ENCODE assay signal across 12 cellular contexts in the genomic region with DNA sequence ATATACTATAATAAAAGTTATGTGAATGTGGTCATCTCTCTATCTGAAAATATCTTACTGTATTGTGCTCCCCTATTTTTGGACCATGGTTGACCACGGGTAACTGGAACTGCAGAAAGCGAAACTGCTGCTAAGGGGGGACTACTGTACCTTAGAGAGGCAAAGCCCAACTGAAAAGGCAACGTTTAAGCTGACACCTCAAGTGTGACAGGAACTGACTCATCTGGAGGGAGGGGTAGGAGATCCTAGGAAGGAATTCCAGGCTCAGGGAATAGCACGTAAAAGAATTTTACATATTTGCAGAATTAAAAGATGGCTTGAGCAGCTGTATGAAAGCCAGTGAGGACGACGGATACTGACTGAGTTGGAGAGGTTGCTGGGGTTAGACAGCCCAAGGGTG. TPM values are rescaled to one million over a fixed set of nuclear protein-coding genes. Genes with fewer than 3 reads are reported as not detected.
DNase-seq lines count a peak whose midpoint lies in the region; ATAC-seq and TF ChIP-seq lines count a peak whose summit lies in the region.
"Had no signal": no experiment of that assay in that cellular context is flagged by ENCODE, and none has a peak within 500 bp of the region (broad histone marks: within the 10 kb centered on the region; RNA-seq: fewer than 3 reads in every experiment).

No MANE protein-coding gene starts in this region.

- TF ChIP-seq CTCF in tibial nerve (IDR thresholded peaks at IDR 0.05) (no peak), esophagus squamous epithelium (IDR thresholded peaks at IDR 0.05) (no peak)

- H3K4me2 ChIP-seq in trophoblast cell (ENCODE audit: low read length) = peak overlapping the region; percentile 3

- H3K36me3 ChIP-seq in trophoblast cell (ENCODE audit: control insufficient read depth in 1 of 2, insufficient read depth in 2 of 2, low read length in 2 of 2) = no peaks in the 10 kb centered on the region
- no peaks in the 10 kb centered on the region for H3K36me3 ChIP-seq in tibial nerve
- no peaks in the 10 kb centered on the region for H3K36me3 ChIP-seq in esophagus squamous epithelium
- H3K36me3 ChIP-seq: SJCRH30 had no signal

- no peak overlapping the region for H3K18ac ChIP-seq in trophoblast cell (ENCODE audit: low read length)

- no peak overlapping the region for H2AK5ac ChIP-seq in trophoblast cell (ENCODE audit: low read length)

- H3K9me3 ChIP-seq in trophoblast cell (ENCODE audit: insufficient read depth, low read depth, low read length) = no peaks in the 10 kb centered on the region
- no peaks in the 10 kb centered on the region for H3K9me3 ChIP-seq in tibial nerve
- no peaks in the 10 kb centered on the region for H3K9me3 ChIP-seq in esophagus squamous epithelium
- H3K9me3 ChIP-seq: SJCRH30 had no signal

- H4K12ac ChIP-seq in trophoblast cell (ENCODE audit: low read depth, low read length) = no peak overlapping the region

- H2BK12ac ChIP-seq in trophoblast cell (ENCODE audit: low read length) = no peak overlapping the region

- no peak overlapping the region for H3K4ac ChIP-seq in trophoblast cell (ENCODE audit: low read depth, low read length)

- H4K91ac ChIP-seq in trophoblast cell (ENCODE audit: low read depth, low read length) = no peak overlapping the region

- no peak overlapping the region for H3K4me3 ChIP-seq in trophoblast cell (ENCODE audit: low read depth, low read length)
- no peak overlapping the region for H3K4me3 ChIP-seq in tibial nerve
- H3K4me3 ChIP-seq in esophagus squamous epithelium = no peak overlapping the region
- H3K4me3 ChIP-seq: SJCRH30 had no signal

- H4K8ac ChIP-seq in trophoblast cell (ENCODE audit: low read depth, low read length) = no peak overlapping the region

- peak; percentile 61 for ATAC-seq in GM18907 (IDR thresholded peaks at IDR 0.05; ENCODE audit: unreplicated experiment)
- peak; percentile 72 for ATAC-seq in HG03103 (IDR thresholded peaks at IDR 0.05; ENCODE audit: low read depth, unreplicated experiment)
- ATAC-seq: activated T-cell treated with anti-CD3 and anti-CD28 coated beads, Interleukin-2, amount 50 U/mL, for 4 hours had no signal

- H2AFZ ChIP-seq in trophoblast cell (ENCODE audit: insufficient read depth, low read length, poor library complexity) = no peak overlapping the region

- no peak overlapping the region for H3K9ac ChIP-seq in trophoblast cell (ENCODE audit: low read length)

- intact Hi-C loops in esophagus squamous epithelium (cut with DNase I) = no loop called here

- H3K4me1 ChIP-seq in trophoblast cell (ENCODE audit: control insufficient read depth in 1 of 2, insufficient read depth in 2 of 2, low read length in 2 of 2) (peaks cover 10 to 16% of the 10 kb centered on the region in 2 experiments), tibial nerve (peaks cover 0 to 4% (median 0%) of the 10 kb centered on the region in 4 donors), esophagus squamous epithelium (peaks cover 0 to 15% (median 0%) of the 10 kb centered on the region in 3 donors)
- H3K4me1 ChIP-seq: SJCRH30 had no signal

- H3K79me1 ChIP-seq in trophoblast cell (ENCODE audit: low read length) = no peaks in the 10 kb centered on the region

- DNase-seq in amniotic epithelial cell (ENCODE audit: low read depth) = peak; percentile 44
- peak; percentile 42 to 74 for DNase-seq in trophoblast cell
- DNase-seq in tibial nerve (ENCODE audit: low spot score in 2 of 2) = no peak
- DNase-seq in esophagus squamous epithelium (lab: John Stamatoyannopoulos, UW) = no peak
- no peak for DNase-seq in NCI-H345 (lab: John Stamatoyannopoulos, UW)
- no peak for DNase-seq in NCI-H1930 (lab: John Stamatoyannopoulos, UW)
- DNase-seq: activated T-cell treated with anti-CD3 and anti-CD28 coated beads, Interleukin-2, amount 50 U/mL, for 4 hours; KG1; nephron progenitor cell had no signal

- no peaks in the 10 kb centered on the region for H3K79me2 ChIP-seq in trophoblast cell (ENCODE audit: control insufficient read depth, insufficient read depth, low read length, poor library complexity)

- TF ChIP-seq EP300 in tibial nerve (IDR thresholded peaks at IDR 0.05) = no peak

- H3K27me3 ChIP-seq in trophoblast cell (ENCODE audit: insufficient read depth, low read length) (no peaks in the 10 kb centered on the region), tibial nerve (no peaks in the 10 kb centered on the region), esophagus squamous epithelium (peaks cover 0 to 5% (median 0%) of the 10 kb centered on the region in 4 donors)
- H3K27me3 ChIP-seq: SJCRH30 had no signal

- no peak overlapping the region for H3K23ac ChIP-seq in trophoblast cell (ENCODE audit: low read length)

- no CpG with 5 or more reads among the region's 6 CpGs for WGBS in trophoblast cell (ENCODE audit: extremely low coverage, insufficient coverage, insufficient read length)
- WGBS in tibial nerve, 2 donors = 65 to 68% methylated on average over 6 of the region's 6 CpGs
- 43 to 56% methylated on average over 6 of the region's 6 CpGs for WGBS in esophagus squamous epithelium, 2 donors

- TF ChIP-seq POLR2A in tibial nerve (IDR thresholded peaks at IDR 0.05) (no peak), esophagus squamous epithelium (IDR thresholded peaks at IDR 0.05) (no peak)

- no peak overlapping the region for H2BK5ac ChIP-seq in trophoblast cell (ENCODE audit: low read depth, low read length, poor library complexity)

- no peak overlapping the region for H2BK120ac ChIP-seq in trophoblast cell (ENCODE audit: insufficient read depth, low read length, poor library complexity)

- H3K27ac ChIP-seq in trophoblast cell (ENCODE audit: low read depth, low read length) (no peak overlapping the region), tibial nerve (no peak overlapping the region), esophagus squamous epithelium (no peak overlapping the region)
- H3K27ac ChIP-seq: SJCRH30 had no signal

- no peak overlapping the region for H3K14ac ChIP-seq in trophoblast cell (ENCODE audit: low read length)

RNA-seq across cellular contexts. Expression of a gene that starts 34.8 kb away (rescaled TPM):
- polyA plus RNA-seq in trophoblast cell (2013) = 0.90 and 1.0 TPM in 2 replicates
- total RNA-seq in tibial nerve (1 to 10 TPM in 3 of 4 donors, under 1 TPM in 1; 0.60 to 2.2 (median 1.3) TPM), esophagus squamous epithelium (under 1 TPM in 3 of 4 donors, not detected in 1; 0.06 to 0.38 (median 0.18) TPM)
- total RNA-seq: activated T-cell treated with anti-CD3 and anti-CD28 coated beads, Interleukin-2, amount 50 U/mL, for 4 hours had no signal

Comparison
In these comparisons a context has a peak if more than half of its experiments do, and no peak if none do; other contexts are left out.
1. DNase-seq: peak in amniotic epithelial cell (single experiment) and trophoblast cell (2 of 2); none in tibial nerve (0 of 2), esophagus squamous epithelium (single experiment), NCI-H345 (single experiment) and NCI-H1930 (0 of 2).